Comparison of ENCODE assay signal across 9 cellular contexts in the genomic region with DNA sequence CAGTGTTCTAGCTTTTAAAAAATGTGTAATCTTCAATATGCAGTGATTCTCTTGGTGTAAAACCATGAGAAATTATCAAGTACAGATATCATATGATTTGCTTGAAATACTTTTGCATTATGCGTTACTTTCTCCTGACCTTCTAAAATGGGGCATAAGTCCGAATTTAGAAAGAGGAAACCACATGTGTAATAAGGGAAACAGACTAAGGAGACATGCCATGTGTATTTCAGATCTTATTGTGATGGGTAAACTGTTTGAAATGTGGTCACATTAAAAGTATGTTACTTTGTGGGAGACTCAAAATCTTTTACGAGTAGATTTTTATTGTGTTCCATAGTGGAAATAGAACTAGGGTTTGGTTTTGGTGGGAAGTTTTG.
DNase-seq lines count a peak whose midpoint lies in the region; ATAC-seq and TF ChIP-seq lines count a peak whose summit lies in the region.
"Had no signal": no experiment of that assay in that cellular context is flagged by ENCODE, and none has a peak within 500 bp of the region (broad histone marks: within the 10 kb centered on the region; RNA-seq: fewer than 3 reads in every experiment).

No MANE protein-coding gene starts in this region.

- ATAC-seq in PC-3 (no peak), sciatic nerve (no peak), HG02759 (IDR thresholded peaks at IDR 0.05; ENCODE audit: unreplicated experiment) (no peak), HG03139 (IDR thresholded peaks at IDR 0.05; ENCODE audit: unreplicated experiment) (no peak)

- H3F3A ChIP-seq in PC-3 (ENCODE audit: low read length, unreplicated experiment): no peaks in the 10 kb centered on the region

- H3K27me3 Mint-ChIP-seq in osteocyte (ENCODE audit: unreplicated experiment): no peaks in the 10 kb centered on the region
- no peaks in the 10 kb centered on the region for H3K27me3 Mint-ChIP-seq in activated CD4-positive, alpha-beta memory T cell treated with anti-CD3 and anti-CD28 coated beads, Interleukin-2, amount 10 ng/mL, durations not matched to agents 7 days and 5 days

- TF ChIP-seq EP300 in esophagus muscularis mucosa (IDR thresholded peaks at IDR 0.05): no peak

- H3K4me3 Mint-ChIP-seq in osteocyte (ENCODE audit: unreplicated experiment): peak overlapping the region; percentile 78
- H3K4me3 Mint-ChIP-seq in activated CD4-positive, alpha-beta memory T cell treated with anti-CD3 and anti-CD28 coated beads, Interleukin-2, amount 10 ng/mL, durations not matched to agents 7 days and 5 days: no peak overlapping the region

- BruUV-seq in PC-3 (replicated peaks; lab: Mats Ljungman, UMichigan): no TSS peak

- peak overlapping the region; percentile 94 for H3K27ac Mint-ChIP-seq in osteocyte (ENCODE audit: unreplicated experiment)
- no peak overlapping the region for H3K27ac Mint-ChIP-seq in activated CD4-positive, alpha-beta memory T cell treated with anti-CD3 and anti-CD28 coated beads, Interleukin-2, amount 10 ng/mL, durations not matched to agents 7 days and 5 days

- peak overlapping the region; percentile 20; the same call in 1 of the 2 replicates for H3K4me3 ChIP-seq in BJ (ENCODE audit: low read depth, low read length)
- peak overlapping the region; percentile 49; the same call in 1 of the 2 replicates for H3K4me3 ChIP-seq in PC-3 (ENCODE audit: low read length)
- H3K4me3 ChIP-seq in esophagus muscularis mucosa: peak overlapping the region; percentile 31 to 55 (median 42)

- peaks cover 1% of the 10 kb centered on the region for H3K36me3 Mint-ChIP-seq in osteocyte (ENCODE audit: unreplicated experiment)
- H3K36me3 Mint-ChIP-seq in activated CD4-positive, alpha-beta memory T cell treated with anti-CD3 and anti-CD28 coated beads, Interleukin-2, amount 10 ng/mL, durations not matched to agents 7 days and 5 days (ENCODE audit: low read depth): no peaks in the 10 kb centered on the region

- H3K27me3 ChIP-seq in BJ (ENCODE audit: control insufficient read depth, insufficient read depth, low read length) (no peaks in the 10 kb centered on the region), PC-3 (ENCODE audit: low read length) (no peaks in the 10 kb centered on the region), esophagus muscularis mucosa (no peaks in the 10 kb centered on the region)

- H3K27ac ChIP-seq in PC-3 (ENCODE audit: low read length) (no peak overlapping the region), esophagus muscularis mucosa (replicated peaks in 1 of 4) (peak overlapping the region; percentile 74 to 82 (median 76))

- TF ChIP-seq CTCF in BJ (IDR thresholded peaks at IDR 0.05; ENCODE audit: insufficient read depth, low read depth, low read length): no peak
- TF ChIP-seq CTCF in PC-3 (conservative IDR thresholded peaks at IDR 0.05; ENCODE audit: low read depth, low read length): no peak
- no peak for TF ChIP-seq CTCF in esophagus muscularis mucosa (IDR thresholded peaks at IDR 0.05)
- no peak for TF ChIP-seq CTCF in osteocyte (IDR thresholded peaks at IDR 0.05)

- H3K9me2 ChIP-seq in PC-3 (replicated peaks; ENCODE audit: low read length): no peaks in the 10 kb centered on the region

- no peak overlapping the region for H3K9ac ChIP-seq in PC-3 (ENCODE audit: low read length)

- CTCF ChIA-PET in BJ (lab: Yijun Ruan, JAX) (no interaction called here), PC-3 (lab: Charles Lee) (interaction anchor here (1.1 kb wide), 1 partner anchor 205 kb away, joined by 3 read pairs; no protein-coding TSS in a partner anchor)
- CTCF ChIA-PET in activated CD4-positive, alpha-beta memory T cell treated with anti-CD3 and anti-CD28 coated beads, Interleukin-2, amount 10 ng/mL, durations not matched to agents 7 days and 5 days (lab: Charles Lee): no interaction called here

- intact Hi-C loops in PC-3 (cut with micrococcal nuclease) (no loop called here), esophagus muscularis mucosa (cut with DNase I) (loop anchor here (10.0 kb wide), 1 partner anchor 201 kb away; no protein-coding TSS in a partner anchor), sciatic nerve (cut with DNase I) (no loop called here)

- H4K20me1 ChIP-seq in PC-3 (ENCODE audit: low read length): no peaks in the 10 kb centered on the region

- DNase-seq in BJ (ENCODE audit: low read depth) (no peak), PC-3 (no peak), esophagus muscularis mucosa (ENCODE audit: extremely low spot score) (no peak), osteocyte (ENCODE audit: extremely low spot score, unreplicated experiment) (no peak), sciatic nerve (ENCODE audit: low spot score) (no peak)
- no peak for DNase-seq in activated CD4-positive, alpha-beta memory T cell treated with anti-CD3 and anti-CD28 coated beads, Interleukin-2, amount 10 ng/mL, durations not matched to agents 7 days and 5 days
- DNase-seq: activated naive CD4-positive, alpha-beta T cell had no signal

- peak overlapping the region; percentile 76 for H3K4me2 ChIP-seq in PC-3 (ENCODE audit: low read length)

- no peaks in the 10 kb centered on the region for H3K9me3 Mint-ChIP-seq in osteocyte (ENCODE audit: unreplicated experiment)
- H3K9me3 Mint-ChIP-seq in activated CD4-positive, alpha-beta memory T cell treated with anti-CD3 and anti-CD28 coated beads, Interleukin-2, amount 10 ng/mL, durations not matched to agents 7 days and 5 days: no peaks in the 10 kb centered on the region

- peak overlapping the region; percentile 56 for H2AFZ ChIP-seq in PC-3 (ENCODE audit: low read length)

- H3K79me2 ChIP-seq in PC-3 (ENCODE audit: low read length): no peaks in the 10 kb centered on the region

- no peaks in the 10 kb centered on the region for H3K36me3 ChIP-seq in BJ (ENCODE audit: control insufficient read depth, insufficient read depth, low read length)
- H3K36me3 ChIP-seq in PC-3 (ENCODE audit: low read depth, low read length): no peaks in the 10 kb centered on the region
- H3K36me3 ChIP-seq in esophagus muscularis mucosa: no peaks in the 10 kb centered on the region

- peaks cover 21% of the 10 kb centered on the region for H3K4me1 ChIP-seq in PC-3 (ENCODE audit: insufficient read depth, low read length)
- peaks cover 66 to 93% (median 89%) of the 10 kb centered on the region in 4 donors for H3K4me1 ChIP-seq in esophagus muscularis mucosa

- TF ChIP-seq POLR2A in esophagus muscularis mucosa (IDR thresholded peaks at IDR 0.05; ENCODE audit: low read depth): no peak

- H3K9me3 ChIP-seq in PC-3 (ENCODE audit: low read length) (no peaks in the 10 kb centered on the region), esophagus muscularis mucosa (no peaks in the 10 kb centered on the region)

- H3K4me1 Mint-ChIP-seq in osteocyte (ENCODE audit: unreplicated experiment): peaks cover 47% of the 10 kb centered on the region
- H3K4me1 Mint-ChIP-seq in activated CD4-positive, alpha-beta memory T cell treated with anti-CD3 and anti-CD28 coated beads, Interleukin-2, amount 10 ng/mL, durations not matched to agents 7 days and 5 days: peaks cover 19% of the 10 kb centered on the region

- POLR2A ChIA-PET in BJ (lab: Charles Lee) (no interaction called here), PC-3 (lab: Charles Lee; ENCODE audit: unreplicated experiment) (no interaction called here)
- POLR2A ChIA-PET in activated CD4-positive, alpha-beta memory T cell treated with anti-CD3 and anti-CD28 coated beads, Interleukin-2, amount 10 ng/mL, durations not matched to agents 7 days and 5 days (lab: Charles Lee): no interaction called here

- WGBS in esophagus muscularis mucosa: 14% methylated on average over 3 of the region's 3 CpGs
